18 cellular contexts compared by ENCODE assay signal in the genomic region with DNA sequence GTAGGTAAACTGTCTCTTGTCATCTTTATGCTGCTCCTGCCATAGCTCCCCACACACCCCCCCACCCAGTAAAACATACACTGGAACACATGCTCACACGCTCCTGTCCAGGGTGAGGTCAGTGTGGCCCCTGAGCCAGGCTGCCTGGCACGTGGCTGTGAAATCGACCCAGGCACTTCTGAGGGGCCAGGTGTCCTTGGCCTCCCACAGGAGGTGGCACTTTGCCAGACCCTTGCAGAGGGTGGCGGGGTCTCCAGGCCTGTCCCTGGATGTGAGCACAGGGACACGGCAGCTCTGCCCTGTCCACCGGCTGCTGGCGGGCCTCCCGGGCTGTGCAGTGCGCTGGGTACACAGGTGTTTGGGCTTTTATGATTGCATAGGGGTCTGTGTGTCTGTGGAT. TPM values are rescaled to one million over a fixed set of nuclear protein-coding genes. Genes with fewer than 3 reads are reported as not detected.
DNase-seq lines count a peak whose midpoint lies in the region; ATAC-seq and TF ChIP-seq lines count a peak whose summit lies in the region.
"Had no signal": no experiment of that assay in that cellular context is flagged by ENCODE, and none has a peak within 500 bp of the region (broad histone marks: within the 10 kb centered on the region; RNA-seq: fewer than 3 reads in every experiment).

No MANE protein-coding gene starts in this region.

- intact Hi-C loops in OCI-LY7 (cut with micrococcal nuclease; ENCODE audit: unreplicated experiment): loop anchor here (10.0 kb wide), 2 partner anchors 441 to 521 kb away; a partner anchor contains a TSS

- H3K9me3 ChIP-seq in OCI-LY7 (ENCODE audit: low read length) (no peaks in the 10 kb centered on the region; the same call in 1 of the 2 replicates), hepatocyte (ENCODE audit: low read depth) (no peaks in the 10 kb centered on the region)
- H3K9me3 ChIP-seq: colonic mucosa, ovary, stomach, uterus had no signal

- H3K4me3 ChIP-seq in OCI-LY7 (ENCODE audit: low read depth, low read length, poor library complexity, severe bottlenecking): no peak overlapping the region
- no peak overlapping the region for H3K4me3 ChIP-seq in hepatocyte
- H3K4me3 ChIP-seq: colonic mucosa, ovary, stomach, uterus had no signal

- CTCF ChIA-PET in OCI-LY7 (lab: Charles Lee; ENCODE audit: unreplicated experiment): no interaction called here

- H3K27ac Mint-ChIP-seq in type B pancreatic cell: peak overlapping the region; percentile 10
- H3K27ac Mint-ChIP-seq: activated CD4-positive, alpha-beta T cell treated with anti-CD3 and anti-CD28 coated beads for 36 hours; activated naive CD8-positive, alpha-beta T cell treated with anti-CD3 and anti-CD28 coated beads for 36 hours; CD4-positive, alpha-beta memory T cell had no signal

- H3K27ac ChIP-seq in OCI-LY7 (ENCODE audit: low read depth, low read length, poor library complexity, severe bottlenecking) (peak overlapping the region; percentile 66), hepatocyte (peak overlapping the region; percentile 21)
- H3K27ac ChIP-seq: colonic mucosa, ovary, uterus had no signal

- TF ChIP-seq CTCF in OCI-LY7 (conservative IDR thresholded peaks at IDR 0.05; ENCODE audit: low read length): no peak
- TF ChIP-seq CTCF in hepatocyte (IDR thresholded peaks at IDR 0.05; ENCODE audit: poor library complexity): no peak
- no peak for TF ChIP-seq CTCF in type B pancreatic cell (conservative IDR thresholded peaks at IDR 0.05)

- ATAC-seq in GM18870 (IDR thresholded peaks at IDR 0.05; ENCODE audit: unreplicated experiment): no peak
- ATAC-seq: activated CD4-positive, alpha-beta T cell treated with anti-CD3 and anti-CD28 coated beads for 36 hours had no signal

- H2AFZ ChIP-seq in OCI-LY7 (ENCODE audit: low read length) (peak overlapping the region; percentile 73), hepatocyte (no peak overlapping the region)

- H3K36me3 ChIP-seq in OCI-LY7 (ENCODE audit: insufficient read depth, low read length): no peaks in the 10 kb centered on the region
- no peaks in the 10 kb centered on the region for H3K36me3 ChIP-seq in hepatocyte (replicated peaks; ENCODE audit: insufficient read depth, low read depth)
- H3K36me3 ChIP-seq: colonic mucosa, ovary, stomach, uterus had no signal

- H3K9me3 Mint-ChIP-seq in type B pancreatic cell: no peaks in the 10 kb centered on the region
- H3K9me3 Mint-ChIP-seq: activated naive CD8-positive, alpha-beta T cell treated with anti-CD3 and anti-CD28 coated beads for 36 hours; CD4-positive, alpha-beta memory T cell had no signal

- WGBS in hepatocyte (ENCODE audit: low lambda C conversion rate, missing lambda C conversion rate): 85% methylated on average over 6 of the region's 9 CpGs

- no peaks in the 10 kb centered on the region for H3K27me3 ChIP-seq in hepatocyte
- H3K27me3 ChIP-seq: colonic mucosa, ovary, uterus had no signal

- POLR2A ChIA-PET in OCI-LY7 (lab: Charles Lee): interaction anchor here (0.6 to 1.6 kb wide), 3 partner anchors 10 to 274 kb away, joined by 3 to 5 read pairs (median 4); no protein-coding TSS in a partner anchor

- H3K9me2 ChIP-seq in OCI-LY7 (ENCODE audit: insufficient read depth, low read length) (no peaks in the 10 kb centered on the region), hepatocyte (replicated peaks; ENCODE audit: insufficient read depth) (no peaks in the 10 kb centered on the region)

- H3K27me3 Mint-ChIP-seq in type B pancreatic cell: peaks cover 13% of the 10 kb centered on the region

- no peaks in the 10 kb centered on the region for H3K36me3 Mint-ChIP-seq in type B pancreatic cell
- H3K36me3 Mint-ChIP-seq: activated naive CD8-positive, alpha-beta T cell treated with anti-CD3 and anti-CD28 coated beads for 36 hours; CD4-positive, alpha-beta memory T cell had no signal

- DNase-seq in NCI-H748 (lab: John Stamatoyannopoulos, UW; ENCODE audit: unreplicated experiment): peak; percentile 36
- DNase-seq in NCI-H748 treated with DMSO at 0.1 percent for 48 hours (lab: John Stamatoyannopoulos, UW): no peak
- no peak for DNase-seq in OCI-LY7 (ENCODE audit: low spot score)
- DNase-seq in hepatocyte (ENCODE audit: low spot score): no peak
- DNase-seq in type B pancreatic cell (ENCODE audit: extremely low spot score, unreplicated experiment): no peak
- no peak for DNase-seq in stimulated activated CD4-positive, alpha-beta T cell treated with anti-CD3 and anti-CD28 coated beads, Interleukin-12 subunit alpha, Interleukin-12 subunit beta, amount 100 ng/mL, for 4 hours
- no peak for DNase-seq in GM19238 (ENCODE audit: insufficient read length, low spot score)
- DNase-seq: activated CD4-positive, alpha-beta T cell treated with anti-CD3 and anti-CD28 coated beads for 36 hours; activated naive CD8-positive, alpha-beta T cell treated with anti-CD3 and anti-CD28 coated beads for 36 hours; CD4-positive, alpha-beta memory T cell; colonic mucosa; Karpas-422; NCI-H1048; ovary; stomach; uterus had no signal

- H3K4me3 Mint-ChIP-seq in type B pancreatic cell: no peak overlapping the region
- H3K4me3 Mint-ChIP-seq: activated CD4-positive, alpha-beta T cell treated with anti-CD3 and anti-CD28 coated beads for 36 hours; activated naive CD8-positive, alpha-beta T cell treated with anti-CD3 and anti-CD28 coated beads for 36 hours; CD4-positive, alpha-beta memory T cell had no signal

- peaks cover 79% of the 10 kb centered on the region for H3K4me1 ChIP-seq in OCI-LY7 (ENCODE audit: insufficient read depth, low read length, poor library complexity, severe bottlenecking)
- H3K4me1 ChIP-seq in hepatocyte (ENCODE audit: insufficient read depth): peaks cover 9% of the 10 kb centered on the region
- H3K4me1 ChIP-seq: colonic mucosa, uterus had no signal

- H3K4me1 Mint-ChIP-seq in type B pancreatic cell (ENCODE audit: unreplicated experiment): peaks cover 21% of the 10 kb centered on the region

- H3K79me2 ChIP-seq in OCI-LY7 (ENCODE audit: insufficient read depth, low read depth, low read length) (no peaks in the 10 kb centered on the region), hepatocyte (no peaks in the 10 kb centered on the region)

- no TSS peak for BruUV-seq in OCI-LY7 (replicated peaks; lab: Mats Ljungman, UMichigan)

- H4K20me1 ChIP-seq in OCI-LY7 (ENCODE audit: insufficient read depth, low read length) (no peaks in the 10 kb centered on the region), hepatocyte (ENCODE audit: insufficient read depth, poor library complexity, severe bottlenecking) (no peaks in the 10 kb centered on the region)

- H3K4me2 ChIP-seq in OCI-LY7 (ENCODE audit: low read length) (peak overlapping the region; percentile 38), hepatocyte (no peak overlapping the region)

RNA-seq across cellular contexts. Expression of a gene that starts 10.0 kb away (rescaled TPM):
- 0.88 and 1.6 TPM in 2 replicates for total RNA-seq in OCI-LY7 (2014; rRNA removed; shearing (Covaris generic))
- total RNA-seq in OCI-LY7 (2022) (2.6 and 3.4 TPM in 2 replicates), hepatocyte (5.6 and 7.0 TPM in 2 replicates), type B pancreatic cell (ENCODE audit: low replicate concordance) (1.1 and 61.1 TPM in 2 replicates)
- polyA plus RNA-seq in hepatocyte: 5.5 and 7.6 TPM in 2 replicates
- total RNA-seq: activated CD4-positive, alpha-beta T cell treated with anti-CD3 and anti-CD28 coated beads for 36 hours; CD4-positive, alpha-beta memory T cell; lower leg skin had no signal
- polyA plus RNA-seq: CD4-positive, alpha-beta memory T cell had no signal
